12 cellular contexts compared by ENCODE assay signal in genomic region chr15:55108448-55108847, GRCh38.
"Had no signal": no experiment of that assay in that cellular context is flagged by ENCODE, and none has a peak within 500 bp of the region (broad histone marks: within the 10 kb centered on the region; RNA-seq: fewer than 3 reads in every experiment).

No MANE protein-coding gene starts in this region.

- H3K4me3 ChIP-seq: body of pancreas, cardiac muscle cell, ovary, psoas muscle, right atrium auricular region, upper lobe of right lung had no signal

- H3K36me3 ChIP-seq: cardiac muscle cell, neutrophil, ovary, right atrium auricular region, upper lobe of right lung had no signal

- ATAC-seq: body of pancreas, T-cell had no signal

- H3K9me3 ChIP-seq: body of pancreas, neutrophil, ovary, psoas muscle, right atrium auricular region, upper lobe of right lung had no signal

- H3K4me1 ChIP-seq: body of pancreas, psoas muscle, right atrium auricular region, upper lobe of right lung had no signal

- H3K27me3 ChIP-seq: body of pancreas, cardiac muscle cell, neutrophil, ovary, right atrium auricular region, upper lobe of right lung had no signal

- H3K27ac ChIP-seq: body of pancreas, cardiac muscle cell, neutrophil, ovary, psoas muscle, right atrium auricular region, upper lobe of right lung, VCaP had no signal

- DNase-seq: activated gamma-delta T cell; cortex of kidney; stimulated activated naive CD4-positive, alpha-beta T cell treated with Interleukin-2 at 50 U/mL for 16 hours had no signal
